ENCODE assay signal across 19 cellular contexts in genomic region chr10:34107623-34108516, GRCh38.
DNase-seq lines count a peak whose midpoint lies in the region; ATAC-seq, FAIRE-seq and TF ChIP-seq lines count a peak whose summit lies in the region.
"Had no signal": no experiment of that assay in that cellular context is flagged by ENCODE, and none has a peak within 500 bp of the region (broad histone marks: within the 10 kb centered on the region; RNA-seq: fewer than 3 reads in every experiment).

No MANE protein-coding gene starts in this region.

- H4K20me1 ChIP-seq in HepG2 (ENCODE audit: insufficient read depth, low read length), result no peaks in the 10 kb centered on the region

- H3K36me3 ChIP-seq in esophagus muscularis mucosa (peaks cover 8 to 21% (median 12%) of the 10 kb centered on the region in 4 donors), HepG2 (replicated peaks in 1 of 2; ENCODE audit: control insufficient read depth in 1 of 2, insufficient read depth in 2 of 2, low read length in 2 of 2) (no peaks in the 10 kb centered on the region)

- no peaks in the 10 kb centered on the region for H3K9me3 Mint-ChIP-seq in osteocyte (ENCODE audit: unreplicated experiment)
- H3K9me3 Mint-ChIP-seq: H9 had no signal

- H3K4me3 ChIP-seq in esophagus muscularis mucosa, result no peak overlapping the region
- no peak overlapping the region for H3K4me3 ChIP-seq in HepG2 (replicated peaks in 1 of 3; ENCODE audit: insufficient read depth in 1 of 3, low read depth in 2 of 3, low read length in 3 of 3)
- H3K4me3 ChIP-seq: GM23248 had no signal

- in situ Hi-C loops in HepG2 (cut with HindIII; ENCODE audit: extremely low pct_ligation_motif_present, low pct_unique_long_range_greater_than_20kb), result no loop called here

- FAIRE-seq in HepG2 (lab: Jason Lieb, UNC), result no peak
- FAIRE-seq: GM12892, GM19239 had no signal

- H3K27me3 ChIP-seq in esophagus muscularis mucosa (no peaks in the 10 kb centered on the region), HepG2 (ENCODE audit: control insufficient read depth in 1 of 2, insufficient read depth in 2 of 2, low read length in 2 of 2) (no peaks in the 10 kb centered on the region)

- peak; percentile 80 for DNase-seq in esophagus muscularis mucosa (ENCODE audit: extremely low spot score)
- no peak for DNase-seq in HepG2 (ENCODE audit: low spot score)
- peak; percentile 59 for DNase-seq in osteocyte (ENCODE audit: extremely low spot score, unreplicated experiment)
- no peak for DNase-seq in NCI-H1048 (lab: John Stamatoyannopoulos, UW)
- DNase-seq in Kasumi-1 (lab: John Stamatoyannopoulos, UW), result no peak
- DNase-seq in dedifferentiated amniotic fluid mesenchymal stem cell (ENCODE audit: extremely low spot score), result no peak
- no peak for DNase-seq in NCI-H526 (lab: John Stamatoyannopoulos, UW)
- DNase-seq: C1 segment of cervical spinal cord; Calu3; CD4-positive, alpha-beta memory T cell; COR-L47; DMS53; DMS79 treated with DMSO at 0.1 percent for 48 hours; GF-D8; GM23248; H9 had no signal

- H3K9ac ChIP-seq in HepG2 (ENCODE audit: insufficient read depth, low read depth, low read length), result no peak overlapping the region
- H3K9ac ChIP-seq: GM23248 had no signal

- H3K36me3 Mint-ChIP-seq in osteocyte (ENCODE audit: unreplicated experiment), result peaks cover 9% of the 10 kb centered on the region
- H3K36me3 Mint-ChIP-seq: CD4-positive, alpha-beta memory T cell had no signal

- TF ChIP-seq RAD21 in HepG2 (CRISPR knock-in tag; IDR thresholded peaks at IDR 0.05), result no peak

- TF ChIP-seq CTCF in esophagus muscularis mucosa (IDR thresholded peaks at IDR 0.05), result no peak
- TF ChIP-seq CTCF in HepG2 (CRISPR knock-in tag; IDR thresholded peaks at IDR 0.05), result no peak
- TF ChIP-seq CTCF in osteocyte (IDR thresholded peaks at IDR 0.05), result no peak

- peaks cover 3% of the 10 kb centered on the region for H3K4me1 Mint-ChIP-seq in osteocyte (ENCODE audit: unreplicated experiment)
- H3K4me1 Mint-ChIP-seq: CD4-positive, alpha-beta memory T cell had no signal

- 92% methylated on average over 15 of the region's 17 CpGs for WGBS in esophagus muscularis mucosa
- 89% methylated on average over 17 of the region's 17 CpGs for WGBS in HepG2 (ENCODE audit: low lambda C conversion rate)

- intact Hi-C loops in esophagus muscularis mucosa (cut with DNase I) (no loop called here), HepG2 (cut with micrococcal nuclease; ENCODE audit: unreplicated experiment) (no loop called here)

- H3K4me2 ChIP-seq in HepG2 (ENCODE audit: low read depth, low read length), result no peak overlapping the region

- H3K4me1 ChIP-seq in esophagus muscularis mucosa (peaks cover 0 to 10% (median 7%) of the 10 kb centered on the region in 4 donors), HepG2 (ENCODE audit: insufficient read depth, low read length) (peaks cover 18% of the 10 kb centered on the region)

- POLR2A ChIA-PET in HepG2 (lab: Yijun Ruan, JAX), result no interaction called here

- H3K4me3 Mint-ChIP-seq in osteocyte (ENCODE audit: unreplicated experiment), result no peak overlapping the region
- H3K4me3 Mint-ChIP-seq: CD4-positive, alpha-beta memory T cell; H9 had no signal

- ATAC-seq in HepG2, result no peak
- ATAC-seq: HCT116 had no signal

- H3K9me3 ChIP-seq in esophagus muscularis mucosa, result no peaks in the 10 kb centered on the region
- H3K9me3 ChIP-seq in HepG2 (ENCODE audit: low read length), result no peaks in the 10 kb centered on the region

- no peak overlapping the region for H2AFZ ChIP-seq in HepG2 (ENCODE audit: low read length)
- H2AFZ ChIP-seq: GM23248 had no signal

- H3K79me2 ChIP-seq in HepG2 (ENCODE audit: insufficient read depth, low read length), result no peaks in the 10 kb centered on the region

- CTCF ChIA-PET in HepG2 (lab: Yijun Ruan, JAX; ENCODE audit: low intra/inter-chr PET ratio, low total read pairs), result no interaction called here

- H3K27ac ChIP-seq in esophagus muscularis mucosa (replicated peaks in 1 of 4) (no peak overlapping the region), HepG2 (ENCODE audit: extremely low read length, insufficient read depth, low read length) (no peak overlapping the region)
- H3K27ac ChIP-seq: GM23248 had no signal

- no peak overlapping the region for H3K27ac Mint-ChIP-seq in osteocyte (ENCODE audit: unreplicated experiment)
- H3K27ac Mint-ChIP-seq: CD4-positive, alpha-beta memory T cell; H9 had no signal

- TF ChIP-seq POLR2A in esophagus muscularis mucosa (IDR thresholded peaks at IDR 0.05; ENCODE audit: low read depth) (no peak), HepG2 (IDR thresholded peaks at IDR 0.05; ENCODE audit: insufficient read depth in 1 of 2, low read depth in 2 of 2, low read length in 2 of 2) (no peak)

- BruUV-seq in HepG2 (replicated peaks; lab: Mats Ljungman, UMichigan), result no TSS peak

- no peak for TF ChIP-seq EP300 in esophagus muscularis mucosa (IDR thresholded peaks at IDR 0.05)
- TF ChIP-seq EP300 in HepG2 (IDR thresholded peaks at IDR 0.05; ENCODE audit: low read depth in 2 of 2, low read length in 2 of 2), result no peak
- TF ChIP-seq EP300 in HepG2 (CRISPR knock-in tag; IDR thresholded peaks at IDR 0.05; ENCODE audit: borderline replicate concordance), result no peak

- H3K27me3 Mint-ChIP-seq in osteocyte (ENCODE audit: unreplicated experiment), result peaks cover 2% of the 10 kb centered on the region

TF ChIP-seq in HepG2, 621 proteins besides CTCF, POLR2A, EP300 and RAD21:
- peak in 1 of 2 experiments; percentile 29; a peak in 1 of 4 replicates for TF ChIP-seq MAFK (conservative IDR thresholded peaks at IDR 0.05 in 1 of 2, IDR thresholded peaks at IDR 0.05 in 1 of 2; ENCODE audit: low read length in 2 of 2)
- TF ChIP-seq NFE2L1 (CRISPR knock-in tag; IDR thresholded peaks at IDR 0.05; ENCODE audit: borderline replicate concordance), result no peak
- 0 out of 2 replicates have a peak, but pooled peaks have one; percentile 33 for TF ChIP-seq ZBTB33 (CRISPR knock-in tag; IDR thresholded peaks at IDR 0.05)

Comparison
In these comparisons a context has a peak if more than half of its experiments do, and no peak if none do; other contexts are left out.
1. DNase-seq: peak in esophagus muscularis mucosa (single experiment) and osteocyte (single experiment); none in HepG2 (single experiment), NCI-H1048 (single experiment), Kasumi-1 (0 of 2), dedifferentiated amniotic fluid mesenchymal stem cell (single experiment) and NCI-H526 (0 of 2).